In the genomic region with DNA sequence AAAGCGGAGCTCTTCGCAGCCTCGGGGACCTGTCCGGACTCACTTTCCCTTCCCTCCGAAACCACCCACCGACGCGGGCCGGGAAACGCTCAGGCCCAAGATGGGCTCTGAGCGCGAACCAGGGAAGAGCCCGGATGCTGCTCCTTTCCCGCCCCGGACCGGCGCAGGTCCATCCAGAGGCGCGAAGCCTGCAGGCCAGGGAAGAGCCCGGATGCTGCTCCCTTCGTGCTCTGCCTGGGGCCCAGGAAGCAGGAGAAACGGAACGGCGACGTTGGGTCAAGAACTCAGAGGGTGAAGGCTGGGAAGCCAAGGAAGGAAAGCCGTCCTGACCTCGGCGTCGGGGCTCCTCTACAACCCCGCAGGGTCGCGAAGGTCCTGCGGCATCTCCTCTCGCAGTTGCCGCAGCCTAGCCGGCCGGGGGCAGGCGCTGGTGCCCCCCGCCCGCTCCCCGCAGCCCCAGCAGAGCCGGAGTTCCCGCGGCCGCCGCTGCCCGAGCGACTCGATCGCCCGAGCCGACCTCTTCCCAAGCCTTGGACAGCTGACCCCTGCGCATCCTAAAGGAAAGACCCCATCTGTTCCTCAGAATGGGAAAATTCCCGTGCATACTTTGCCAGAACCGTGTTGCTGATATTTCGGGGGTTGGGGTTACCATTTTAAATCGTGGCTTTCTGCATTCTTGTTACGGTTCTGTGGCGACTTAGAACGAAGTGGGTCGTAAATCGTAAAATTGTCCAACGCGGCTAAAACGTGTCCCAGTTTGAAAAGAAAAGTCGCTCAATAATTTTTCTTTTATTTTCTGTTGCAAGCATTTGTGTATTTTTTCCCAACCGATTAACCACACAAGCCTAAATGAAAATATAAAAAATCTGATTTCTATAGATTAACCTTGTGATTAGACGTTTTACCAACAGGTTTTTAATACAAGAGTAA, we compare ENCODE assay signal across 20 cellular contexts. TPM values are rescaled to one million over a fixed set of nuclear protein-coding genes. Genes with fewer than 3 reads are reported as not detected.
A peak's percentile ranks its signal among the peaks of the same experiment; 100 is the strongest.
DNase-seq lines count a peak whose midpoint lies in the region; ATAC-seq, FAIRE-seq and TF ChIP-seq lines count a peak whose summit lies in the region.
"Had no signal": no experiment of that assay in that cellular context is flagged by ENCODE, and none has a peak within 500 bp of the region (broad histone marks: within the 10 kb centered on the region; RNA-seq: fewer than 3 reads in every experiment).

No MANE protein-coding gene starts in this region.

- DNase-seq in CD14-positive monocyte (ENCODE audit: low spot score) (no peak), WTC11 (ENCODE audit: low spot score) (peak; percentile 62), retina (peak; percentile 72), caudate nucleus (lab: John Stamatoyannopoulos, UW) (no peak), D721Med (ENCODE audit: insufficient read length, low spot score) (no peak), NCI-H526 treated with DMSO at 0.1 percent for 48 hours (lab: John Stamatoyannopoulos, UW) (no peak), Calu3 (no peak)
- DNase-seq: activated CD8-positive, alpha-beta T cell treated with anti-CD3 and anti-CD28 coated beads, Interleukin-2, amount 10 ng/mL, durations not matched to agents 7 days and 5 days; COR-L47; NCI-H187 treated with DMSO at 0.1 percent for 48 hours; Right ventricle myocardium superior; WERI-Rb-1 had no signal

- TF ChIP-seq CTCF in CD14-positive monocyte (IDR thresholded peaks at IDR 0.05) (no peak), WTC11 (IDR thresholded peaks at IDR 0.05) (no peak), D721Med (IDR thresholded peaks at IDR 0.05; ENCODE audit: insufficient read depth, missing control alignments) (no peak), Calu3 (IDR thresholded peaks at IDR 0.05; ENCODE audit: unreplicated experiment) (no peak)

- H3K9me3 Mint-ChIP-seq in CD14-positive monocyte, result peaks cover 0 to 31% (median 21%) of the 10 kb centered on the region in 7 donors
- no peaks in the 10 kb centered on the region for H3K9me3 Mint-ChIP-seq in WTC11
- H3K9me3 Mint-ChIP-seq in Calu3 (ENCODE audit: low read depth, unreplicated experiment), result no peaks in the 10 kb centered on the region
- H3K9me3 Mint-ChIP-seq: activated T-helper 2 cell treated with anti-CD3 and anti-CD28 coated beads, Interferon-gamma antibody, Interleukin-2, Interleukin-4, amounts not matched to agents 10 μg/mL and 5 μg/mL and 100 μg/mL, durations not matched to agents 14 hours and 24 hours and 36 hours had no signal

- H3K27ac ChIP-seq in caudate nucleus (ENCODE audit: low read depth, low read length), result no peak overlapping the region
- H3K27ac ChIP-seq: right atrium auricular region, WERI-Rb-1 had no signal

- H3K9ac ChIP-seq in iPS-15b (ENCODE audit: low read depth, low read length), result no peak overlapping the region

- no peaks in the 10 kb centered on the region for H3K36me3 ChIP-seq in iPS-15b (ENCODE audit: control insufficient read depth, insufficient read depth, low read length)
- H3K36me3 ChIP-seq: right atrium auricular region, WERI-Rb-1 had no signal

- no peak overlapping the region for H3K27ac Mint-ChIP-seq in CD14-positive monocyte
- no peak overlapping the region for H3K27ac Mint-ChIP-seq in WTC11
- H3K27ac Mint-ChIP-seq in Calu3 (ENCODE audit: unreplicated experiment), result no peak overlapping the region
- H3K27ac Mint-ChIP-seq: activated CD8-positive, alpha-beta T cell treated with anti-CD3 and anti-CD28 coated beads, Interleukin-2, amount 10 ng/mL, durations not matched to agents 7 days and 5 days; activated T-helper 2 cell treated with anti-CD3 and anti-CD28 coated beads, Interferon-gamma antibody, Interleukin-2, Interleukin-4, amounts not matched to agents 10 μg/mL and 5 μg/mL and 100 μg/mL, durations not matched to agents 14 hours and 24 hours and 36 hours had no signal

- H3K4me3 ChIP-seq in iPS-15b (ENCODE audit: low read depth, low read length), result peak overlapping the region; percentile 37
- H3K4me3 ChIP-seq: right atrium auricular region had no signal

- no TSS peak for BruUV-seq in Calu3 (replicated peaks; lab: Mats Ljungman, UMichigan)

- CTCF ChIA-PET in WTC11 (lab: Charles Lee) (no interaction called here), Calu3 (lab: Charles Lee) (interaction anchor here (0.5 kb wide), 1 partner anchor 9 kb away, joined by 4 read pairs; no protein-coding TSS in a partner anchor)

- no peaks in the 10 kb centered on the region for H3K9me3 ChIP-seq in iPS-15b (ENCODE audit: control insufficient read depth, insufficient read depth, low read length)

- H3K27me3 Mint-ChIP-seq in CD14-positive monocyte (ENCODE audit: low read depth in 3 of 3) (peaks cover 75 to 76% (median 75%) of the 10 kb centered on the region in 3 donors), WTC11 (ENCODE audit: low read depth) (peaks cover 97% of the 10 kb centered on the region), Calu3 (ENCODE audit: unreplicated experiment) (no peaks in the 10 kb centered on the region)

- POLR2A ChIA-PET in WTC11 (lab: Charles Lee), result no interaction called here

- intact Hi-C loops in CD14-positive monocyte (cut with micrococcal nuclease), result no loop called here
- intact Hi-C loops in Calu3 (cut with micrococcal nuclease; ENCODE audit: unreplicated experiment), result no loop called here

- H3K4me1 Mint-ChIP-seq in CD14-positive monocyte, result peaks cover 18% of the 10 kb centered on the region
- H3K4me1 Mint-ChIP-seq in WTC11, result peaks cover 39% of the 10 kb centered on the region
- peaks cover 18% of the 10 kb centered on the region for H3K4me1 Mint-ChIP-seq in Calu3 (ENCODE audit: low read depth, unreplicated experiment)

- ATAC-seq in WTC11, result peak; percentile 80
- ATAC-seq: activated CD8-positive, alpha-beta T cell treated with anti-CD3 and anti-CD28 coated beads, Interleukin-2, amount 10 ng/mL, durations not matched to agents 7 days and 5 days had no signal

- peaks cover 32% of the 10 kb centered on the region for H3K4me1 ChIP-seq in iPS-15b (ENCODE audit: control insufficient read depth, insufficient read depth, low read length)
- H3K4me1 ChIP-seq: right atrium auricular region had no signal

- H3K36me3 Mint-ChIP-seq in CD14-positive monocyte (peaks cover 3 to 18% of the 10 kb centered on the region in 2 donors), WTC11 (0 out of 2 replicates have a peak, but pooled peaks cover 3% of the 10 kb centered on the region), Calu3 (ENCODE audit: insufficient read depth, unreplicated experiment) (no peaks in the 10 kb centered on the region)

- peak overlapping the region; percentile 72 to 89 for H3K4me3 Mint-ChIP-seq in CD14-positive monocyte
- peak overlapping the region; percentile 57 for H3K4me3 Mint-ChIP-seq in WTC11
- H3K4me3 Mint-ChIP-seq in Calu3 (ENCODE audit: low read depth, unreplicated experiment), result no peak overlapping the region
- H3K4me3 Mint-ChIP-seq: activated CD8-positive, alpha-beta T cell treated with anti-CD3 and anti-CD28 coated beads, Interleukin-2, amount 10 ng/mL, durations not matched to agents 7 days and 5 days; neural crest cell had no signal

- FAIRE-seq in D721Med (lab: Jason Lieb, UNC), result no peak
- FAIRE-seq: colon, GM19239 had no signal

- peaks cover 79% of the 10 kb centered on the region for H3K27me3 ChIP-seq in iPS-15b (ENCODE audit: control insufficient read depth, insufficient read depth, low read length)

TF ChIP-seq in WTC11, 78 proteins besides CTCF, POLR2A, EP300 and RAD21 (continues in another document):
- TF ChIP-seq, protein P1, sequence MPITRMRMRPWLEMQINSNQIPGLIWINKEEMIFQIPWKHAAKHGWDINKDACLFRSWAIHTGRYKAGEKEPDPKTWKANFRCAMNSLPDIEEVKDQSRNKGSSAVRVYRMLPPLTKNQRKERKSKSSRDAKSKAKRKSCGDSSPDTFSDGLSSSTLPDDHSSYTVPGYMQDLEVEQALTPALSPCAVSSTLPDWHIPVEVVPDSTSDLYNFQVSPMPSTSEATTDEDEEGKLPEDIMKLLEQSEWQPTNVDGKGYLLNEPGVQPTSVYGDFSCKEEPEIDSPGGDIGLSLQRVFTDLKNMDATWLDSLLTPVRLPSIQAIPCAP (CRISPR knock-in tag; IDR thresholded peaks at IDR 0.05), result no peak; the same call in 1 of the 2 replicates
- TF ChIP-seq ESRRA (CRISPR knock-in tag; IDR thresholded peaks at IDR 0.05; ENCODE audit: borderline replicate concordance) (peak; percentile 82; the same call in 1 of the 2 replicates), OVOL2 (CRISPR knock-in tag; IDR thresholded peaks at IDR 0.05; ENCODE audit: borderline replicate concordance) (no peak), MYBL2 (CRISPR knock-in tag; IDR thresholded peaks at IDR 0.05) (peak; percentile 92), TCF7 (CRISPR knock-in tag; IDR thresholded peaks at IDR 0.05; ENCODE audit: low read depth) (no peak)
- TF ChIP-seq, protein P2, sequence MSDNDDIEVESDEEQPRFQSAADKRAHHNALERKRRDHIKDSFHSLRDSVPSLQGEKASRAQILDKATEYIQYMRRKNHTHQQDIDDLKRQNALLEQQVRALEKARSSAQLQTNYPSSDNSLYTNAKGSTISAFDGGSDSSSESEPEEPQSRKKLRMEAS (CRISPR knock-in tag; IDR thresholded peaks at IDR 0.05), result peak; percentile 99
- TF ChIP-seq, protein P3, sequence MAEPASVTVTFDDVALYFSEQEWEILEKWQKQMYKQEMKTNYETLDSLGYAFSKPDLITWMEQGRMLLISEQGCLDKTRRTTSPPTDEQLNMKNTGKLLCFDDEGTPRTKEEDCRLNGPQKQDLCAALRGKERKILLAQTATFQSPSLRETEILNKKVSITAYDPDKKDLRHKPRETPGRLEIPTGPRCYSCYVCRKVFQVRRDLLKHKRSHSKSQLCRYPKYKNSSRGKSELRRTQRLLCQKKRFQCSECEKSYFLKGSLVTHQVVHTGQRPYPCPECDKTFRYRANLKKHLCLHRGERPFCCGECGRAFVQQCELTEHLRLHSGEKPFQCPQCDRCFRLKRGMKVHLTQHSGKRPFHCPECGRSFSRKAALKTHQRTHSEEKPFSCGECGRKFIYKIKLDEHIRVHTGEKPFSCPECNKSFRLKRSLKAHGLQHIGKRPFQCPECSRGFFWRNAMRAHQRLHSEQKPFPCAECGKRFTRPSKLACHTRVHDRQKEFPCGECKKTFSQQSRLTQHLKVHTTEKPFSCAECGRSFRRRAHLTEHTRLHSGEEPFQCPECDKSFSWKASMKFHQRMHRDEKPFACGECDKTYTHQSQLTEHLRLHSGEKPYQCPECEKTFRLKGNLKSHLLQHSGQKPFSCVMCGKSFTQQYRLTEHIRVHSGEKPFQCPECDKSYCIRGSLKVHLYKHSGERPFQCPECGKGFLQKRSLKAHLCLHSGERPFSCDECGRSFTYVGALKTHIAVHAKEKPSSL (CRISPR knock-in tag; conservative IDR thresholded peaks at IDR 0.05), result no peak

RNA-seq across cellular contexts. Expression of a gene that starts 7.5 kb away (rescaled TPM):
- under 1 TPM in 1 of 2 donors, not detected in 1; 0.11 TPM for polyA plus RNA-seq in CD14-positive monocyte
- not detected in 3 replicates for total RNA-seq in WTC11 (2021)
- 0.24 and 0.44 TPM in 2 replicates for total RNA-seq in Calu3 (2022)
- total RNA-seq: temporal lobe had no signal

RNA-seq across cellular contexts. Expression of a gene that starts 14.2 kb away (rescaled TPM):
- not detected for polyA plus RNA-seq in CD14-positive monocyte
- not detected in 3 replicates for total RNA-seq in WTC11 (2021)
- total RNA-seq in Calu3 (2022), result 1.9 and 3.2 TPM in 2 replicates
- total RNA-seq: activated CD8-positive, alpha-beta T cell treated with anti-CD3 and anti-CD28 coated beads, Interleukin-2, amount 10 ng/mL, durations not matched to agents 7 days and 5 days; activated T-helper 2 cell treated with anti-CD3 and anti-CD28 coated beads, Interferon-gamma antibody, Interleukin-2, Interleukin-4, amounts not matched to agents 10 μg/mL and 5 μg/mL and 100 μg/mL, durations not matched to agents 14 hours and 24 hours and 36 hours; T-helper 1 cell treated with Interleukin-12 subunit alpha and Interleukin-12 subunit beta and Interleukin-4 antibody, amounts not matched to agents 30 ng/mL and 1 ng/mL, for 36 hours; temporal lobe had no signal

RNA-seq across cellular contexts. Expression of a gene that starts 42.3 kb away (rescaled TPM):
- not detected for polyA plus RNA-seq in CD14-positive monocyte
- not detected in 3 replicates for total RNA-seq in WTC11 (2021)
- total RNA-seq in Calu3 (2022), result 1.0 and 1.2 TPM in 2 replicates
- total RNA-seq: activated CD8-positive, alpha-beta T cell treated with anti-CD3 and anti-CD28 coated beads, Interleukin-2, amount 10 ng/mL, durations not matched to agents 7 days and 5 days; activated T-helper 2 cell treated with anti-CD3 and anti-CD28 coated beads, Interferon-gamma antibody, Interleukin-2, Interleukin-4, amounts not matched to agents 10 μg/mL and 5 μg/mL and 100 μg/mL, durations not matched to agents 14 hours and 24 hours and 36 hours; temporal lobe had no signal

RNA-seq across cellular contexts. Expression of a gene that starts 55.2 kb away (rescaled TPM):
- 1 to 10 TPM in 1 of 2 donors, under 1 TPM in 1; 0.85 to 1.8 TPM for polyA plus RNA-seq in CD14-positive monocyte
- 0.14 TPM in 1 of 3 replicates, not detected in the others for total RNA-seq in WTC11 (2021)
- 8.3 and 10.6 TPM in 2 replicates for total RNA-seq in Calu3 (2022)
- total RNA-seq: activated CD8-positive, alpha-beta T cell treated with anti-CD3 and anti-CD28 coated beads, Interleukin-2, amount 10 ng/mL, durations not matched to agents 7 days and 5 days; activated T-helper 2 cell treated with anti-CD3 and anti-CD28 coated beads, Interferon-gamma antibody, Interleukin-2, Interleukin-4, amounts not matched to agents 10 μg/mL and 5 μg/mL and 100 μg/mL, durations not matched to agents 14 hours and 24 hours and 36 hours; T-helper 1 cell treated with Interleukin-12 subunit alpha and Interleukin-12 subunit beta and Interleukin-4 antibody, amounts not matched to agents 30 ng/mL and 1 ng/mL, for 36 hours; temporal lobe had no signal

RNA-seq across cellular contexts. Expression of a gene that starts 59.3 kb away (rescaled TPM):
- polyA plus RNA-seq in CD14-positive monocyte, result not detected
- total RNA-seq in WTC11 (2021), result not detected in 3 replicates
- 11.4 and 12.4 TPM in 2 replicates for total RNA-seq in Calu3 (2022)
- total RNA-seq: activated CD8-positive, alpha-beta T cell treated with anti-CD3 and anti-CD28 coated beads, Interleukin-2, amount 10 ng/mL, durations not matched to agents 7 days and 5 days; activated T-helper 2 cell treated with anti-CD3 and anti-CD28 coated beads, Interferon-gamma antibody, Interleukin-2, Interleukin-4, amounts not matched to agents 10 μg/mL and 5 μg/mL and 100 μg/mL, durations not matched to agents 14 hours and 24 hours and 36 hours; right atrium auricular region; Right ventricle myocardium superior; T-helper 1 cell treated with Interleukin-12 subunit alpha and Interleukin-12 subunit beta and Interleukin-4 antibody, amounts not matched to agents 30 ng/mL and 1 ng/mL, for 36 hours; temporal lobe had no signal

Comparison
In these comparisons a context has a peak if more than half of its experiments do, and no peak if none do; other contexts are left out.
1. DNase-seq: peak in WTC11 (single experiment) and retina (single experiment); none in CD14-positive monocyte (single experiment), caudate nucleus (0 of 61), D721Med (single experiment), NCI-H526 treated with DMSO at 0.1 percent for 48 hours (single experiment) and Calu3 (single experiment).